1 cellular context compared by ENCODE assay signal in genomic region chr4:1794809-1795303, GRCh38.
TF ChIP-seq lines count a peak whose summit lies in the region.

No MANE protein-coding gene starts in this region.

TF ChIP-seq in GM12878, 131 proteins besides CTCF, POLR2A, EP300 and RAD21 (continued from another document):
- TF ChIP-seq, protein P1, sequence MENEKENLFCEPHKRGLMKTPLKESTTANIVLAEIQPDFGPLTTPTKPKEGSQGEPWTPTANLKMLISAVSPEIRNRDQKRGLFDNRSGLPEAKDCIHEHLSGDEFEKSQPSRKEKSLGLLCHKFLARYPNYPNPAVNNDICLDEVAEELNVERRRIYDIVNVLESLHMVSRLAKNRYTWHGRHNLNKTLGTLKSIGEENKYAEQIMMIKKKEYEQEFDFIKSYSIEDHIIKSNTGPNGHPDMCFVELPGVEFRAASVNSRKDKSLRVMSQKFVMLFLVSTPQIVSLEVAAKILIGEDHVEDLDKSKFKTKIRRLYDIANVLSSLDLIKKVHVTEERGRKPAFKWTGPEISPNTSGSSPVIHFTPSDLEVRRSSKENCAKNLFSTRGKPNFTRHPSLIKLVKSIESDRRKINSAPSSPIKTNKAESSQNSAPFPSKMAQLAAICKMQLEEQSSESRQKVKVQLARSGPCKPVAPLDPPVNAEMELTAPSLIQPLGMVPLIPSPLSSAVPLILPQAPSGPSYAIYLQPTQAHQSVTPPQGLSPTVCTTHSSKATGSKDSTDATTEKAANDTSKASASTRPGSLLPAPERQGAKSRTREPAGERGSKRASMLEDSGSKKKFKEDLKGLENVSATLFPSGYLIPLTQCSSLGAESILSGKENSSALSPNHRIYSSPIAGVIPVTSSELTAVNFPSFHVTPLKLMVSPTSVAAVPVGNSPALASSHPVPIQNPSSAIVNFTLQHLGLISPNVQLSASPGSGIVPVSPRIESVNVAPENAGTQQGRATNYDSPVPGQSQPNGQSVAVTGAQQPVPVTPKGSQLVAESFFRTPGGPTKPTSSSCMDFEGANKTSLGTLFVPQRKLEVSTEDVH (IDR thresholded peaks at IDR 0.05; ENCODE audit: low read depth, partially characterized antibody), result no peak
- no peak for TF ChIP-seq JUND (IDR thresholded peaks at IDR 0.05; ENCODE audit: low read depth, low read length)
- TF ChIP-seq RBBP5 (conservative IDR thresholded peaks at IDR 0.05), result no peak
- TF ChIP-seq, protein P2, sequence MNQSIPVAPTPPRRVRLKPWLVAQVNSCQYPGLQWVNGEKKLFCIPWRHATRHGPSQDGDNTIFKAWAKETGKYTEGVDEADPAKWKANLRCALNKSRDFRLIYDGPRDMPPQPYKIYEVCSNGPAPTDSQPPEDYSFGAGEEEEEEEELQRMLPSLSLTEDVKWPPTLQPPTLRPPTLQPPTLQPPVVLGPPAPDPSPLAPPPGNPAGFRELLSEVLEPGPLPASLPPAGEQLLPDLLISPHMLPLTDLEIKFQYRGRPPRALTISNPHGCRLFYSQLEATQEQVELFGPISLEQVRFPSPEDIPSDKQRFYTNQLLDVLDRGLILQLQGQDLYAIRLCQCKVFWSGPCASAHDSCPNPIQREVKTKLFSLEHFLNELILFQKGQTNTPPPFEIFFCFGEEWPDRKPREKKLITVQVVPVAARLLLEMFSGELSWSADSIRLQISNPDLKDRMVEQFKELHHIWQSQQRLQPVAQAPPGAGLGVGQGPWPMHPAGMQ (IDR thresholded peaks at IDR 0.05; ENCODE audit: borderline replicate concordance), result no peak
- no peak for TF ChIP-seq CBX3 (IDR thresholded peaks at IDR 0.05; ENCODE audit: borderline replicate concordance, low read depth)
- no peak for TF ChIP-seq CHD2 (IDR thresholded peaks at IDR 0.05; ENCODE audit: borderline replicate concordance, low read depth, low read length)
- TF ChIP-seq ZSCAN29 (IDR thresholded peaks at IDR 0.05), result no peak
- TF ChIP-seq, protein P3, sequence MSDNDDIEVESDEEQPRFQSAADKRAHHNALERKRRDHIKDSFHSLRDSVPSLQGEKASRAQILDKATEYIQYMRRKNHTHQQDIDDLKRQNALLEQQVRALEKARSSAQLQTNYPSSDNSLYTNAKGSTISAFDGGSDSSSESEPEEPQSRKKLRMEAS (IDR thresholded peaks at IDR 0.05; ENCODE audit: low read depth, low read length), result no peak
- TF ChIP-seq NR2C2 (IDR thresholded peaks at IDR 0.05; ENCODE audit: borderline replicate concordance, control insufficient read depth, insufficient read length, low read depth), result no peak
- TF ChIP-seq EGR1 (IDR thresholded peaks at IDR 0.05; ENCODE audit: borderline replicate concordance in 1 of 2, low read depth in 2 of 2, low read length in 2 of 2), result no peak
- TF ChIP-seq BACH1 (IDR thresholded peaks at IDR 0.05; ENCODE audit: borderline replicate concordance), result no peak
- no peak for TF ChIP-seq SMC3 (IDR thresholded peaks at IDR 0.05; ENCODE audit: borderline replicate concordance, low read length)
- no peak for TF ChIP-seq LARP7 (IDR thresholded peaks at IDR 0.05)
TF ChIP-seq in GM12878: peak in this region for 0.
